In the genomic region with DNA sequence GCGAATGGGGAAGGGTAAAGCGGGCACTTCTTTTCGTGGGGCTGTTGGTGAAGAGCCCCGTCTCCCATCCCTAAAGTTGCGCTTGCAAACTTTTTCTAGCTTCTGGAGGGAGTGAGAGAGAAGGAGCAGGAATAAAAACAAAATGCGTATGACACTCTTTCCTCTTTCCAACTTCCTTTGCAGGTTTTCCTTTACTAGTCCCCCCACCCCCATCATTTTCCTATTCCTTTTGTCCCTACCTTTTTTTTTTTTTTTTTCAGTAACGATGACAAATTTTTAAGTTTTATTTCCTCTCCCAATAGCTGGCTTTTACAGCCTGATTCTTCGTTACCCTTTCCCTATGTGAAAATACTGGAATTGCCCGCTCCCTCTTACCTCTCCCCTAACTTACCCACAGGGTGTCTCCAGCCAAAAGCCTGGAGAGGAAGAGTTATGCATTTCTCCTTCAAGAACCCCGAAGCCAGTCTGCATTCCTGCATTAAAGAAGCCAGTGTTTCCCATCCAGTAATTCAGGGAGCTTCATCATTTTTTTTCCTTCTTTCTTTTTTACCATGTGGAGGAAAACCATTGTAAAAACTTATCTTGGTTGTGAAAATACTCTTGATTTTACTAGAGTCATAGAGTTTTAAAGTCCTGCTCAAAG, we compare ENCODE assay signal across 8 cellular contexts. TPM values are rescaled to one million over a fixed set of nuclear protein-coding genes. Genes with fewer than 3 reads are reported as not detected.
DNase-seq lines count a peak whose midpoint lies in the region; ATAC-seq, FAIRE-seq and TF ChIP-seq lines count a peak whose summit lies in the region.

No MANE protein-coding gene starts in this region.

- peak; percentile 44 for DNase-seq in ELR (ENCODE audit: low read depth)
- DNase-seq in fibroblast of pulmonary artery (ENCODE audit: low read depth): peak; percentile 49
- no peak for DNase-seq in pancreas
- DNase-seq in GM10248 (ENCODE audit: extremely low spot score): no peak
- DNase-seq in stimulated activated naive CD4-positive, alpha-beta T cell treated with Interleukin-2 at 50 U/mL for 16 hours (lab: John Stamatoyannopoulos, UW): no peak
- no peak for DNase-seq in H4 (ENCODE audit: low spot score)
- DNase-seq in nucleus accumbens (lab: John Stamatoyannopoulos, UW): no peak

- H3K27me3 ChIP-seq in pancreas: no peaks in the 10 kb centered on the region

- peak in 1 of 4 donors; percentile 8 for ATAC-seq in pancreas

- H3K4me3 ChIP-seq in fibroblast of pulmonary artery (replicated peaks; ENCODE audit: low read depth, low read length) (peak overlapping the region; percentile 85), pancreas (peak overlapping the region; percentile 29 to 53 (median 34))

- WGBS in pancreas, 2 donors: 12 to 14% methylated on average over 10 of the region's 10 CpGs

- no peak for FAIRE-seq in pancreas (lab: Jason Lieb, UNC)

- H3K4me1 ChIP-seq in pancreas: peaks cover 0 to 3% (median 0%) of the 10 kb centered on the region in 3 donors

- TF ChIP-seq CTCF in VCaP (conservative IDR thresholded peaks at IDR 0.05): no peak
- TF ChIP-seq CTCF in fibroblast of pulmonary artery (IDR thresholded peaks at IDR 0.05; ENCODE audit: low read length, missing control alignments): no peak
- no peak for TF ChIP-seq CTCF in pancreas (IDR thresholded peaks at IDR 0.05)
- TF ChIP-seq CTCF in GM10248 (IDR thresholded peaks at IDR 0.05; ENCODE audit: control extremely low read depth, extremely low read depth, low read depth, missing control alignments): no peak

- intact Hi-C loops in pancreas (cut with DNase I): no loop called here

- POLR2A ChIA-PET in GM10248 (lab: Yijun Ruan, JAX): no interaction called here

- H3K9me3 ChIP-seq in pancreas: no peaks in the 10 kb centered on the region

- CTCF ChIA-PET in GM10248 (lab: Yijun Ruan, JAX): interaction anchor here (0.9 kb wide), 1 partner anchor 10 kb away, joined by 3 read pairs; no protein-coding TSS in a partner anchor

- H3K27ac ChIP-seq in VCaP: peak overlapping the region; percentile 54
- H3K27ac ChIP-seq in pancreas: peak overlapping the region; percentile 24 to 81 (median 54)

- H3K36me3 ChIP-seq in pancreas: no peaks in the 10 kb centered on the region

RNA-seq across cellular contexts. Expression of a gene that starts 0.6 kb away (rescaled TPM):
- total RNA-seq in pancreas: 1 to 10 TPM; 1.4 to 5.7 (median 2.9) TPM
- 1 to 10 TPM in 1 of 2 donors, under 1 TPM in 1; 0.80 to 1.6 TPM for polyA plus RNA-seq in pancreas
- total RNA-seq in H4 (2014; rRNA removed; shearing (Covaris generic)): 21.4 and 24.4 TPM in 2 replicates

Comparison
In these comparisons a context has a peak if more than half of its experiments do, and no peak if none do; other contexts are left out.
1. DNase-seq: peak in ELR (single experiment) and fibroblast of pulmonary artery (single experiment); none in pancreas (0 of 6), GM10248 (single experiment), stimulated activated naive CD4-positive, alpha-beta T cell treated with Interleukin-2 at 50 U/mL for 16 hours (single experiment), H4 (single experiment) and nucleus accumbens (0 of 56).